ENCODE assay signal across 8 cellular contexts in the genomic region with DNA sequence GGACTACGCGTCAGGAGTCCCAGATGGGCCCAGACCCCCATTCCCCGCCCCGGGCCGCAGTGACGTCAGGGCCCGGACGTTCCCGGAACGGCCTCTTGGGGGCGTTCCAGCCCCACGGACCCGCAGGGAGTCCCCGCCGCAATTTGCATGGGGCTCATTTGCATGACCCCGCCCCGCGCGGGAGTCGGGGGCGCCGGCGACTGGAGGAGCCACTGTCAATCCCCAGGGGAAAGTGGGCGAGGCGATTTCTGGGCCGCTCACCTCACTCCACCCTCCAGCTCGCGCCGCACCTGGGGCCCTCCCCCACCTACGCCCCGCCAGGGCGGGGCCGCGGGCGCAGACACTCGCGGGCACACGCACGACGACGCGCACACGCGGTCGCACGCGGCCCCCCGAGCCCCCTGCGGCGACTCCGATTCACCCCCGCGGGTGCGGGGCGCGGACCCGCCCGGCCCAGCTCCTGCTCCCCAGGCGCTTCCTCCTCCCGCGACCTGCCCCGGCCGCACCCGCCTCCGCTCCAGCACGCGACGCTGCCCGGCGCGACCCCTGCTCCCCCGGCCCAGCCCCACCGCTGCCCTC. TPM values are rescaled to one million over a fixed set of nuclear protein-coding genes. Genes with fewer than 3 reads are reported as not detected.
DNase-seq lines count a peak whose midpoint lies in the region; ATAC-seq, FAIRE-seq and TF ChIP-seq lines count a peak whose summit lies in the region.

No MANE protein-coding gene starts in this region.

- H3K9ac ChIP-seq in keratinocyte (ENCODE audit: control insufficient read depth, extremely low read depth, insufficient read depth, low read length): no peak overlapping the region

- peak overlapping the region; percentile 16 for H3K4me2 ChIP-seq in keratinocyte (ENCODE audit: control insufficient read depth, extremely low read depth, insufficient read depth, low read depth, low read length)

- H3K4me3 ChIP-seq in WERI-Rb-1 (ENCODE audit: low read depth, low read length): peak overlapping the region; percentile 47
- H3K4me3 ChIP-seq in bronchial epithelial cell (ENCODE audit: low read depth, low read length): peak overlapping the region; percentile 24
- H3K4me3 ChIP-seq in keratinocyte (ENCODE audit: control insufficient read depth in 2 of 3, extremely low read depth in 1 of 3, insufficient read depth in 2 of 3, low read depth in 1 of 3, low read length in 3 of 3): no peak overlapping the region

- dilution Hi-C loops in keratinocyte (cut with MboI; ENCODE audit: extremely low pct_ligation_motif_present, low sequenced_read_pairs): no loop called here

- H3K36me3 ChIP-seq in WERI-Rb-1 (peaks cover 19% of the 10 kb centered on the region), bronchial epithelial cell (ENCODE audit: control insufficient read depth, insufficient read depth, low read length) (peaks cover 13% of the 10 kb centered on the region), keratinocyte (ENCODE audit: control insufficient read depth in 2 of 2, extremely low read depth in 1 of 2, insufficient read depth in 2 of 2, low read length in 2 of 2) (peaks cover 25 to 33% of the 10 kb centered on the region in 2 experiments)

- FAIRE-seq in bronchial epithelial cell (lab: Jason Lieb, UNC) (no peak), keratinocyte (lab: Jason Lieb, UNC) (no peak)

- H3K79me2 ChIP-seq in keratinocyte (ENCODE audit: control insufficient read depth, insufficient read depth, low read length): peaks cover 49% of the 10 kb centered on the region

- H4K20me1 ChIP-seq in keratinocyte (ENCODE audit: control insufficient read depth, extremely low read depth, insufficient read depth, low read length): peaks cover 48% of the 10 kb centered on the region

- TF ChIP-seq CTCF in GM12872 (IDR thresholded peaks at IDR 0.05; ENCODE audit: insufficient read depth, low read depth, low read length): peak; percentile 85
- TF ChIP-seq CTCF in WERI-Rb-1 (IDR thresholded peaks at IDR 0.05; ENCODE audit: low read depth, low read length): peak; percentile 76
- TF ChIP-seq CTCF in bronchial epithelial cell (IDR thresholded peaks at IDR 0.05; ENCODE audit: insufficient read depth, low read length, severe bottlenecking): peak; percentile 78
- peak in 2 of 3 experiments; percentile 52 to 72 for TF ChIP-seq CTCF in keratinocyte (optimal IDR thresholded peaks at IDR 0.05 in 1 of 3, IDR thresholded peaks at IDR 0.05 in 1 of 3, conservative IDR thresholded peaks at IDR 0.05 in 1 of 3; ENCODE audit: extremely low read depth in 1 of 3, insufficient read depth in 2 of 3, low read length in 3 of 3)

- peaks cover 6% of the 10 kb centered on the region for H3K4me1 ChIP-seq in keratinocyte (ENCODE audit: control insufficient read depth, extremely low read depth, insufficient read depth, low read length)

- no peak overlapping the region for H2AFZ ChIP-seq in keratinocyte (ENCODE audit: control insufficient read depth, low read length)

- peak; percentile 72 for ATAC-seq in HG02610 (IDR thresholded peaks at IDR 0.05; ENCODE audit: unreplicated experiment)

- H3K9me3 ChIP-seq in WERI-Rb-1 (ENCODE audit: severe bottlenecking) (no peaks in the 10 kb centered on the region), keratinocyte (ENCODE audit: control insufficient read depth, low read depth, low read length) (no peaks in the 10 kb centered on the region)

- H3K27ac ChIP-seq in WERI-Rb-1 (peak overlapping the region; percentile 96), keratinocyte (ENCODE audit: control insufficient read depth, insufficient read depth, low read length) (no peak overlapping the region)

- peaks cover 7% of the 10 kb centered on the region for H3K9me1 ChIP-seq in keratinocyte (ENCODE audit: control insufficient read depth, extremely low read depth, insufficient read depth, low read length)

- DNase-seq in NCI-H1436 treated with DMSO at 0.1 percent for 48 hours (lab: John Stamatoyannopoulos, UW): peak; percentile 67
- DNase-seq in WERI-Rb-1: peak; percentile 98
- peak; percentile 74 for DNase-seq in bronchial epithelial cell (ENCODE audit: low read depth)
- DNase-seq in keratinocyte (ENCODE audit: low read depth, low spot score): no peak
- peak; percentile 54 to 78 for DNase-seq in stimulated activated CD4-positive, alpha-beta T cell treated with anti-CD3 and anti-CD28 coated beads, Interleukin-1b, Interleukin-23, amount 100 ng/mL, for 1 hour (ENCODE audit: low read depth in 2 of 2)
- DNase-seq in COLO829 (ENCODE audit: low spot score): no peak

- no peaks in the 10 kb centered on the region for H3K27me3 ChIP-seq in WERI-Rb-1 (ENCODE audit: insufficient read depth, low read depth, severe bottlenecking)
- H3K27me3 ChIP-seq in bronchial epithelial cell (ENCODE audit: control insufficient read depth, insufficient read depth, low read length): no peaks in the 10 kb centered on the region
- no peaks in the 10 kb centered on the region for H3K27me3 ChIP-seq in keratinocyte (ENCODE audit: control insufficient read depth, extremely low read depth, insufficient read depth, low read length)

RNA-seq across cellular contexts. Expression of a gene that starts 13.2 kb away (rescaled TPM):
- 117 and 132 TPM in 2 replicates for total RNA-seq in bronchial epithelial cell
- 72.4 to 128 TPM (median 115 TPM) in 3 replicates for polyA plus RNA-seq in keratinocyte
- 39.1 TPM for polyA plus RNA-seq in keratinocyte (2011; ENCODE audit: low read depth)
- 16.3 and 42.4 TPM in 2 replicates for polyA plus RNA-seq in keratinocyte (2011; cell fraction: cytosol; rRNA removed)
- 502 and 631 TPM in 2 replicates for polyA plus RNA-seq in keratinocyte (2011; cell fraction: nucleus; rRNA removed)
- polyA plus RNA-seq in keratinocyte (2012; ENCODE audit: low replicate concordance): 81.1 and 250 TPM in 2 replicates
- 138 to 307 TPM (median 166 TPM) in 3 replicates for polyA minus RNA-seq in keratinocyte
- 279 TPM for polyA minus RNA-seq in keratinocyte (2011; cell fraction: cytosol; rRNA and poly(A)+ RNA removed)
- 641 and 796 TPM in 2 replicates for polyA minus RNA-seq in keratinocyte (2011; cell fraction: nucleus; rRNA and poly(A)+ RNA removed)

RNA-seq across cellular contexts. Expression of a gene that starts 19.8 kb away (rescaled TPM):
- 18.2 and 25.7 TPM in 2 replicates for total RNA-seq in bronchial epithelial cell
- polyA plus RNA-seq in keratinocyte: 222 to 711 TPM (median 246 TPM) in 3 replicates
- 26.1 TPM for polyA plus RNA-seq in keratinocyte (2011; ENCODE audit: low read depth)
- 145 and 468 TPM in 2 replicates for polyA plus RNA-seq in keratinocyte (2011; cell fraction: cytosol; rRNA removed)
- polyA plus RNA-seq in keratinocyte (2011; cell fraction: nucleus; rRNA removed): 104 and 161 TPM in 2 replicates
- polyA plus RNA-seq in keratinocyte (2012; ENCODE audit: low replicate concordance): 16.6 and 445 TPM in 2 replicates
- 93.8 to 242 TPM (median 129 TPM) in 3 replicates for polyA minus RNA-seq in keratinocyte
- polyA minus RNA-seq in keratinocyte (2011; cell fraction: cytosol; rRNA and poly(A)+ RNA removed): 327 TPM
- polyA minus RNA-seq in keratinocyte (2011; cell fraction: nucleus; rRNA and poly(A)+ RNA removed): 62.5 and 82.8 TPM in 2 replicates

RNA-seq across cellular contexts. Expression of a gene that starts 33.2 kb away (rescaled TPM):
- total RNA-seq in bronchial epithelial cell: 42.6 and 83.5 TPM in 2 replicates
- polyA plus RNA-seq in keratinocyte: 3.0 to 14.7 TPM (median 3.1 TPM) in 3 replicates
- polyA plus RNA-seq in keratinocyte (2011; ENCODE audit: low read depth): 9.0 TPM
- polyA plus RNA-seq in keratinocyte (2011; cell fraction: cytosol; rRNA removed): 4.3 and 19.7 TPM in 2 replicates
- 35.8 and 69.8 TPM in 2 replicates for polyA plus RNA-seq in keratinocyte (2011; cell fraction: nucleus; rRNA removed)
- 4.7 and 19.6 TPM in 2 replicates for polyA plus RNA-seq in keratinocyte (2012; ENCODE audit: low replicate concordance)
- polyA minus RNA-seq in keratinocyte: 0.35 to 0.79 TPM (median 0.76 TPM) in 3 replicates
- 22.4 TPM for polyA minus RNA-seq in keratinocyte (2011; cell fraction: cytosol; rRNA and poly(A)+ RNA removed)
- polyA minus RNA-seq in keratinocyte (2011; cell fraction: nucleus; rRNA and poly(A)+ RNA removed): 5.4 and 11.4 TPM in 2 replicates

RNA-seq across cellular contexts. Expression of a gene that starts 41.0 kb away (rescaled TPM):
- 9.0 and 14.6 TPM in 2 replicates for total RNA-seq in bronchial epithelial cell
- polyA plus RNA-seq in keratinocyte: 0.22 to 0.45 TPM (median 0.32 TPM) in 3 replicates
- 3.1 TPM for polyA plus RNA-seq in keratinocyte (2011; ENCODE audit: low read depth)
- polyA plus RNA-seq in keratinocyte (2011; cell fraction: cytosol; rRNA removed): 0.27 and 0.56 TPM in 2 replicates
- polyA plus RNA-seq in keratinocyte (2011; cell fraction: nucleus; rRNA removed): 0.90 and 0.99 TPM in 2 replicates
- 0.29 and 19.8 TPM in 2 replicates for polyA plus RNA-seq in keratinocyte (2012; ENCODE audit: low replicate concordance)
- polyA minus RNA-seq in keratinocyte: 0.56 TPM in 1 of 3 replicates, not detected in the others
- polyA minus RNA-seq in keratinocyte (2011; cell fraction: cytosol; rRNA and poly(A)+ RNA removed): not detected
- polyA minus RNA-seq in keratinocyte (2011; cell fraction: nucleus; rRNA and poly(A)+ RNA removed): 1.2 and 1.8 TPM in 2 replicates

RNA-seq across cellular contexts. Expression of a gene that starts 51.2 kb away (rescaled TPM):
- under 0.01 TPM in 1 of 2 replicates, not detected in the other for total RNA-seq in bronchial epithelial cell
- polyA plus RNA-seq in keratinocyte: not detected in 3 replicates
- polyA plus RNA-seq in keratinocyte (2011; ENCODE audit: low read depth): not detected
- polyA plus RNA-seq in keratinocyte (2011; cell fraction: cytosol; rRNA removed): not detected in 2 replicates
- polyA plus RNA-seq in keratinocyte (2011; cell fraction: nucleus; rRNA removed): not detected in 2 replicates
- 6.3 and 8.5 TPM in 2 replicates for polyA plus RNA-seq in keratinocyte (2012; ENCODE audit: low replicate concordance)
- polyA minus RNA-seq in keratinocyte: not detected in 3 replicates
- polyA minus RNA-seq in keratinocyte (2011; cell fraction: cytosol; rRNA and poly(A)+ RNA removed): not detected
- polyA minus RNA-seq in keratinocyte (2011; cell fraction: nucleus; rRNA and poly(A)+ RNA removed): not detected in 2 replicates

Comparison
In these comparisons a context has a peak if more than half of its experiments do, and no peak if none do; other contexts are left out.
1. DNase-seq: peak in NCI-H1436 treated with DMSO at 0.1 percent for 48 hours (single experiment), WERI-Rb-1 (single experiment), bronchial epithelial cell (single experiment) and stimulated activated CD4-positive, alpha-beta T cell treated with anti-CD3 and anti-CD28 coated beads, Interleukin-1b, Interleukin-23, amount 100 ng/mL, for 1 hour (2 of 2); none in keratinocyte (single experiment) and COLO829 (single experiment).
2. H3K4me3 ChIP-seq: peak in WERI-Rb-1 (single experiment) and bronchial epithelial cell (single experiment); none in keratinocyte (0 of 3).
3. Peak in every context shown above with its lines, with median percentiles within 50 percentile points of each other: CTCF ChIP-seq.